ENCODE assay signal across 10 cellular contexts in genomic region chr7:4747746-4748145, GRCh38. TPM values are rescaled to one million over a fixed set of nuclear protein-coding genes. Genes with fewer than 3 reads are reported as not detected.
A peak's percentile ranks its signal among the peaks of the same experiment; 100 is the strongest.
DNase-seq lines count a peak whose midpoint lies in the region; ATAC-seq lines count a peak whose summit lies in the region.
"Had no signal": no experiment of that assay in that cellular context is flagged by ENCODE, and none has a peak within 500 bp of the region (broad histone marks: within the 10 kb centered on the region; RNA-seq: fewer than 3 reads in every experiment).

No MANE protein-coding gene starts in this region.

- no peaks in the 10 kb centered on the region for H3K27me3 Mint-ChIP-seq in T-helper 2 cell treated with Interferon-gamma antibody and Interleukin-4, amounts not matched to agents 5 μg/mL and 100 μg/mL, for 36 hours (ENCODE audit: low read depth)
- H3K27me3 Mint-ChIP-seq in activated CD8-positive, alpha-beta T cell treated with anti-CD3 and anti-CD28 coated beads, Interleukin-2, amount 10 ng/mL, durations not matched to agents 7 days and 5 days (ENCODE audit: low read depth), result no peaks in the 10 kb centered on the region
- H3K27me3 Mint-ChIP-seq in stimulated activated naive B cell treated with anti-CD40 and anti-IgM and Interleukin-4, amounts not matched to agents 10 μg/mL and 1 μg/mL and 100 μg/mL, for 72 hours, result no peaks in the 10 kb centered on the region

- no peaks in the 10 kb centered on the region for H3K9me3 Mint-ChIP-seq in T-helper 2 cell treated with Interferon-gamma antibody and Interleukin-4, amounts not matched to agents 5 μg/mL and 100 μg/mL, for 36 hours
- no peaks in the 10 kb centered on the region for H3K9me3 Mint-ChIP-seq in activated CD8-positive, alpha-beta T cell treated with anti-CD3 and anti-CD28 coated beads, Interleukin-2, amount 10 ng/mL, durations not matched to agents 7 days and 5 days (ENCODE audit: insufficient read depth)
- H3K9me3 Mint-ChIP-seq in stimulated activated naive B cell treated with anti-CD40 and anti-IgM and Interleukin-4, amounts not matched to agents 10 μg/mL and 1 μg/mL and 100 μg/mL, for 72 hours, result no peaks in the 10 kb centered on the region

- H3K36me3 Mint-ChIP-seq in T-helper 2 cell treated with Interferon-gamma antibody and Interleukin-4, amounts not matched to agents 5 μg/mL and 100 μg/mL, for 36 hours (ENCODE audit: low read depth), result peaks cover 28% of the 10 kb centered on the region
- H3K36me3 Mint-ChIP-seq in activated CD8-positive, alpha-beta T cell treated with anti-CD3 and anti-CD28 coated beads, Interleukin-2, amount 10 ng/mL, durations not matched to agents 7 days and 5 days (ENCODE audit: low read depth), result peaks cover 26% of the 10 kb centered on the region
- H3K36me3 Mint-ChIP-seq in stimulated activated naive B cell treated with anti-CD40 and anti-IgM and Interleukin-4, amounts not matched to agents 10 μg/mL and 1 μg/mL and 100 μg/mL, for 72 hours, result peaks cover 44 to 54% of the 10 kb centered on the region in 2 donors

- peak overlapping the region; percentile 87 for H3K27ac Mint-ChIP-seq in T-helper 2 cell treated with Interferon-gamma antibody and Interleukin-4, amounts not matched to agents 5 μg/mL and 100 μg/mL, for 36 hours
- peak overlapping the region; percentile 60 for H3K27ac Mint-ChIP-seq in activated CD8-positive, alpha-beta T cell treated with anti-CD3 and anti-CD28 coated beads, Interleukin-2, amount 10 ng/mL, durations not matched to agents 7 days and 5 days
- H3K27ac Mint-ChIP-seq in stimulated activated naive B cell treated with anti-CD40 and anti-IgM and Interleukin-4, amounts not matched to agents 10 μg/mL and 1 μg/mL and 100 μg/mL, for 72 hours, result peak overlapping the region; percentile 2

- no peak for ATAC-seq in activated CD8-positive, alpha-beta T cell treated with anti-CD3 and anti-CD28 coated beads, Interleukin-2, amount 10 ng/mL, durations not matched to agents 7 days and 5 days
- ATAC-seq in stimulated activated naive B cell treated with anti-CD40 and anti-IgM and Interleukin-4, amounts not matched to agents 10 μg/mL and 1 μg/mL and 100 μg/mL, for 72 hours (replicated peaks), result no peak
- ATAC-seq in HG03565 (IDR thresholded peaks at IDR 0.05; ENCODE audit: unreplicated experiment) (no peak), HG03342 (IDR thresholded peaks at IDR 0.05; ENCODE audit: unreplicated experiment) (no peak)

- no peak for DNase-seq in T-helper 2 cell treated with Interferon-gamma antibody and Interleukin-4, amounts not matched to agents 5 μg/mL and 100 μg/mL, for 36 hours (ENCODE audit: low spot score)
- DNase-seq in T-helper 2 cell, result no peak
- no peak for DNase-seq in activated CD8-positive, alpha-beta T cell treated with anti-CD3 and anti-CD28 coated beads, Interleukin-2, amount 10 ng/mL, durations not matched to agents 7 days and 5 days
- peak; percentile 72 for DNase-seq in kidney glomerular epithelial cell (lab: John Stamatoyannopoulos, UW)
- DNase-seq in stimulated activated naive B cell treated with anti-CD40 and anti-IgM and Interleukin-4, amounts not matched to agents 10 μg/mL and 1 μg/mL and 100 μg/mL, for 72 hours, result no peak
- DNase-seq in NCI-H1436 treated with DMSO at 0.1 percent for 48 hours (lab: John Stamatoyannopoulos, UW), result no peak
- DNase-seq: 8988T, NCI-H2227 treated with DMSO at 0.1 percent for 48 hours had no signal

- H3K4me1 Mint-ChIP-seq in T-helper 2 cell treated with Interferon-gamma antibody and Interleukin-4, amounts not matched to agents 5 μg/mL and 100 μg/mL, for 36 hours (ENCODE audit: low read depth), result peaks cover 40% of the 10 kb centered on the region
- H3K4me1 Mint-ChIP-seq in activated CD8-positive, alpha-beta T cell treated with anti-CD3 and anti-CD28 coated beads, Interleukin-2, amount 10 ng/mL, durations not matched to agents 7 days and 5 days (ENCODE audit: low read depth), result peaks cover 54% of the 10 kb centered on the region
- peaks cover 40 to 63% of the 10 kb centered on the region in 2 donors for H3K4me1 Mint-ChIP-seq in stimulated activated naive B cell treated with anti-CD40 and anti-IgM and Interleukin-4, amounts not matched to agents 10 μg/mL and 1 μg/mL and 100 μg/mL, for 72 hours

- CTCF ChIA-PET in activated CD8-positive, alpha-beta T cell treated with anti-CD3 and anti-CD28 coated beads, Interleukin-2, amount 10 ng/mL, durations not matched to agents 7 days and 5 days (lab: Charles Lee), result interaction anchor here (1.2 to 1.4 kb wide), 3 partner anchors 23 to 106 kb away, joined by 3 to 5 read pairs (median 4); partner anchors contain the start of gene AP5Z1

- POLR2A ChIA-PET in activated CD8-positive, alpha-beta T cell treated with anti-CD3 and anti-CD28 coated beads, Interleukin-2, amount 10 ng/mL, durations not matched to agents 7 days and 5 days (lab: Charles Lee), result interaction anchor here (1.0 to 2.7 kb wide), 2 partner anchors 28 to 106 kb away, joined by 7 to 24 read pairs; partner anchors contain the start of gene AP5Z1

- H3K4me3 Mint-ChIP-seq in T-helper 2 cell treated with Interferon-gamma antibody and Interleukin-4, amounts not matched to agents 5 μg/mL and 100 μg/mL, for 36 hours, result peak overlapping the region; percentile 43
- H3K4me3 Mint-ChIP-seq in activated CD8-positive, alpha-beta T cell treated with anti-CD3 and anti-CD28 coated beads, Interleukin-2, amount 10 ng/mL, durations not matched to agents 7 days and 5 days, result no peak overlapping the region
- no peak overlapping the region for H3K4me3 Mint-ChIP-seq in stimulated activated naive B cell treated with anti-CD40 and anti-IgM and Interleukin-4, amounts not matched to agents 10 μg/mL and 1 μg/mL and 100 μg/mL, for 72 hours

RNA-seq across cellular contexts. Expression of gene AP5Z1, which starts 27.7 kb away (rescaled TPM):
- total RNA-seq in activated CD8-positive, alpha-beta T cell treated with anti-CD3 and anti-CD28 coated beads, Interleukin-2, amount 10 ng/mL, durations not matched to agents 7 days and 5 days, result 10 to 100 TPM; 47.3 to 55.0 TPM

Comparison
In these comparisons a context has a peak if more than half of its experiments do, and no peak if none do; other contexts are left out.
1. H3K27ac Mint-ChIP-seq: peak in every context shown above with its lines; median percentile 87 in T-helper 2 cell treated with Interferon-gamma antibody and Interleukin-4, amounts not matched to agents 5 μg/mL and 100 μg/mL, for 36 hours; 60 in activated CD8-positive, alpha-beta T cell treated with anti-CD3 and anti-CD28 coated beads, Interleukin-2, amount 10 ng/mL, durations not matched to agents 7 days and 5 days; 2 in stimulated activated naive B cell treated with anti-CD40 and anti-IgM and Interleukin-4, amounts not matched to agents 10 μg/mL and 1 μg/mL and 100 μg/mL, for 72 hours.